ENCODE assay signal across 15 cellular contexts in genomic region chr12:116153096-116153495, GRCh38.
A peak's percentile ranks its signal among the peaks of the same experiment; 100 is the strongest.
DNase-seq lines count a peak whose midpoint lies in the region; ATAC-seq and TF ChIP-seq lines count a peak whose summit lies in the region.
"Had no signal": no experiment of that assay in that cellular context is flagged by ENCODE, and none has a peak within 500 bp of the region (broad histone marks: within the 10 kb centered on the region; RNA-seq: fewer than 3 reads in every experiment).

No MANE protein-coding gene starts in this region.

- H3K36me3 ChIP-seq in cardiac muscle cell (no peaks in the 10 kb centered on the region), mesenchymal stem cell (ENCODE audit: control insufficient read depth in 1 of 2, insufficient read depth in 2 of 2, low read depth in 1 of 2, low read length in 2 of 2) (no peaks in the 10 kb centered on the region)
- H3K36me3 ChIP-seq: esophagus squamous epithelium, suprapubic skin had no signal

- no peak overlapping the region for H4K8ac ChIP-seq in mesenchymal stem cell (ENCODE audit: low read length)

- CTCF ChIA-PET in activated B cell treated with CpG ODN at 0.5 μM for 24 hours (lab: Charles Lee): interaction anchor here (1.0 kb wide), 1 partner anchor 83 kb away, joined by 3 read pairs; no protein-coding TSS in a partner anchor

- peak overlapping the region; percentile 79 for H2AK5ac ChIP-seq in mesenchymal stem cell (ENCODE audit: low read length, severe bottlenecking)

- peak overlapping the region; percentile 17 for H3K27ac ChIP-seq in cardiac muscle cell
- no peak overlapping the region for H3K27ac ChIP-seq in right cardiac atrium (ENCODE audit: low read length)
- H3K27ac ChIP-seq in mesenchymal stem cell (ENCODE audit: low read length, poor library complexity, severe bottlenecking): peak overlapping the region; percentile 74
- H3K27ac ChIP-seq: esophagus squamous epithelium, suprapubic skin had no signal

- peak overlapping the region; percentile 31 for H2BK5ac ChIP-seq in mesenchymal stem cell (ENCODE audit: low read depth, low read length, poor library complexity, severe bottlenecking)

- no peak overlapping the region for H2AFZ ChIP-seq in mesenchymal stem cell (ENCODE audit: low read depth, low read length)

- H3K9ac ChIP-seq in mesenchymal stem cell (ENCODE audit: low read length): no peak overlapping the region

- H3K14ac ChIP-seq in mesenchymal stem cell (ENCODE audit: low read length in 2 of 2): no peak overlapping the region

- H3K4me3 ChIP-seq in cardiac muscle cell (no peak overlapping the region), right cardiac atrium (ENCODE audit: low read length) (no peak overlapping the region), mesenchymal stem cell (ENCODE audit: insufficient read depth in 1 of 2, low read depth in 1 of 2, low read length in 2 of 2) (no peak overlapping the region)
- H3K4me3 ChIP-seq: esophagus squamous epithelium, suprapubic skin had no signal

- no peak overlapping the region for H3K4me2 ChIP-seq in mesenchymal stem cell (ENCODE audit: low read length, poor library complexity, severe bottlenecking)

- peak overlapping the region; percentile 25 for H3K27ac Mint-ChIP-seq in activated B cell treated with CpG ODN at 0.5 μM for 24 hours
- H3K27ac Mint-ChIP-seq: activated naive CD8-positive, alpha-beta T cell treated with anti-CD3 and anti-CD28 coated beads, Interleukin-2, amount 10 ng/mL, durations not matched to agents 7 days and 5 days; CD8-positive, alpha-beta T cell had no signal

- peak overlapping the region; percentile 10 to 28 for H2BK12ac ChIP-seq in mesenchymal stem cell (ENCODE audit: low read length in 2 of 2)

- no peak overlapping the region for H2BK15ac ChIP-seq in mesenchymal stem cell (ENCODE audit: low read depth, poor library complexity, severe bottlenecking)

- POLR2A ChIA-PET in activated B cell treated with CpG ODN at 0.5 μM for 24 hours (lab: Charles Lee): no interaction called here

- no peaks in the 10 kb centered on the region for H3K27me3 Mint-ChIP-seq in activated B cell treated with CpG ODN at 0.5 μM for 24 hours
- H3K27me3 Mint-ChIP-seq: activated naive CD8-positive, alpha-beta T cell treated with anti-CD3 and anti-CD28 coated beads, Interleukin-2, amount 10 ng/mL, durations not matched to agents 7 days and 5 days had no signal

- H3K36me3 Mint-ChIP-seq in activated B cell treated with CpG ODN at 0.5 μM for 24 hours (ENCODE audit: low read depth): no peaks in the 10 kb centered on the region
- H3K36me3 Mint-ChIP-seq: CD8-positive, alpha-beta T cell had no signal

- peaks cover 7% of the 10 kb centered on the region for H3K79me1 ChIP-seq in mesenchymal stem cell (replicated peaks; ENCODE audit: low read length, poor library complexity, severe bottlenecking)

- H3K27me3 ChIP-seq in cardiac muscle cell (no peaks in the 10 kb centered on the region), right cardiac atrium (ENCODE audit: control insufficient read depth, insufficient read depth) (no peaks in the 10 kb centered on the region), mesenchymal stem cell (ENCODE audit: control insufficient read depth in 1 of 2, insufficient read depth in 1 of 2, low read length in 2 of 2) (no peaks in the 10 kb centered on the region)
- H3K27me3 ChIP-seq: esophagus squamous epithelium, suprapubic skin had no signal

- no peak overlapping the region for H3K23ac ChIP-seq in mesenchymal stem cell (ENCODE audit: low read length in 2 of 2)

- no peak for DNase-seq in cardiac muscle cell (ENCODE audit: low read depth in 1 of 2, low spot score in 1 of 2)
- DNase-seq in right cardiac atrium: no peak
- no peak for DNase-seq in activated B cell treated with CpG ODN at 0.5 μM for 24 hours
- DNase-seq in mesenchymal stem cell: no peak
- no peak for DNase-seq in stimulated activated CD4-positive, alpha-beta T cell treated with anti-CD3 and anti-CD28 coated beads, Interleukin-12 subunit alpha, Interleukin-12 subunit beta, amount 100 ng/mL, for 4 hours
- no peak for DNase-seq in anterior cingulate cortex (lab: John Stamatoyannopoulos, UW)
- DNase-seq: activated naive CD8-positive, alpha-beta T cell treated with anti-CD3 and anti-CD28 coated beads, Interleukin-2, amount 10 ng/mL, durations not matched to agents 7 days and 5 days; CD8-positive, alpha-beta T cell; esophagus squamous epithelium; left cardiac atrium; NCI-H146 had no signal

- intact Hi-C loops in right cardiac atrium (cut with DNase I): no loop called here
- intact Hi-C loops in activated B cell treated with CpG ODN at 0.5 μM for 24 hours (cut with micrococcal nuclease): loop anchor here (2.0 kb wide), 1 partner anchor 16 kb away; no protein-coding TSS in a partner anchor

- ATAC-seq in right cardiac atrium (no peak), activated B cell treated with CpG ODN at 0.5 μM for 24 hours (ENCODE audit: low read depth) (no peak), HG03045 (IDR thresholded peaks at IDR 0.05; ENCODE audit: unreplicated experiment) (no peak), GM21576 (IDR thresholded peaks at IDR 0.05; ENCODE audit: unreplicated experiment) (no peak)
- ATAC-seq: left cardiac atrium had no signal

- peak overlapping the region; percentile 9 for H3K4me3 Mint-ChIP-seq in activated B cell treated with CpG ODN at 0.5 μM for 24 hours
- H3K4me3 Mint-ChIP-seq: activated naive CD8-positive, alpha-beta T cell treated with anti-CD3 and anti-CD28 coated beads, Interleukin-2, amount 10 ng/mL, durations not matched to agents 7 days and 5 days; CD8-positive, alpha-beta T cell; neural crest cell had no signal

- H3K4me1 ChIP-seq in cardiac muscle cell (ENCODE audit: low read depth): peaks cover 66% of the 10 kb centered on the region
- peaks cover 6% of the 10 kb centered on the region for H3K4me1 ChIP-seq in right cardiac atrium (ENCODE audit: control insufficient read depth, insufficient read depth, low read length)
- H3K4me1 ChIP-seq in mesenchymal stem cell (ENCODE audit: control insufficient read depth, insufficient read depth, low read depth, low read length): peaks cover 7% of the 10 kb centered on the region

- H3K9me3 ChIP-seq in cardiac muscle cell (ENCODE audit: low read depth): no peaks in the 10 kb centered on the region
- no peaks in the 10 kb centered on the region for H3K9me3 ChIP-seq in right cardiac atrium (ENCODE audit: control insufficient read depth, low read length)
- H3K9me3 ChIP-seq in mesenchymal stem cell (ENCODE audit: control insufficient read depth, low read length): no peaks in the 10 kb centered on the region
- H3K9me3 ChIP-seq: esophagus squamous epithelium, suprapubic skin had no signal

- peak overlapping the region in 1 of 2 experiments; percentile 48 for H3K18ac ChIP-seq in mesenchymal stem cell (ENCODE audit: low read depth in 1 of 2, low read length in 2 of 2)

- peaks cover 76% of the 10 kb centered on the region for H3K4me1 Mint-ChIP-seq in activated B cell treated with CpG ODN at 0.5 μM for 24 hours

- no peak overlapping the region for H3K4ac ChIP-seq in mesenchymal stem cell (ENCODE audit: low read depth in 1 of 2, low read length in 2 of 2)

- H2BK120ac ChIP-seq in mesenchymal stem cell (ENCODE audit: low read depth, low read length): no peak overlapping the region

- no peak for TF ChIP-seq CTCF in cardiac muscle cell (IDR thresholded peaks at IDR 0.05; ENCODE audit: low read depth, low read length)
- no peak for TF ChIP-seq CTCF in activated B cell treated with CpG ODN at 0.5 μM for 24 hours (IDR thresholded peaks at IDR 0.05)

- H4K91ac ChIP-seq in mesenchymal stem cell (ENCODE audit: low read length): no peak overlapping the region

- H3K9me3 Mint-ChIP-seq in activated B cell treated with CpG ODN at 0.5 μM for 24 hours: no peaks in the 10 kb centered on the region
- H3K9me3 Mint-ChIP-seq: activated naive CD8-positive, alpha-beta T cell treated with anti-CD3 and anti-CD28 coated beads, Interleukin-2, amount 10 ng/mL, durations not matched to agents 7 days and 5 days; CD8-positive, alpha-beta T cell; neural crest cell had no signal
